8 cellular contexts compared by ENCODE assay signal in genomic region chr19:58380736-58381459, GRCh38. TPM values are rescaled to one million over a fixed set of nuclear protein-coding genes. Genes with fewer than 3 reads are reported as not detected.
DNase-seq lines count a peak whose midpoint lies in the region; ATAC-seq and TF ChIP-seq lines count a peak whose summit lies in the region.

ZNF837 (minus strand) TSS chr19:58381030; CDS start chr19:58369332, 11,698 bp downstream.

- H3K9ac ChIP-seq in HUES48 (ENCODE audit: low read depth, low read length), result peak within 1 kb of the TSS; percentile 74
- H3K9ac ChIP-seq in NT2/D1 (ENCODE audit: insufficient read length, low read depth), result peak within 1 kb of the TSS; percentile 94
- H3K9ac ChIP-seq in endocrine pancreas (ENCODE audit: control insufficient read depth, insufficient read depth, low read length), result peak within 1 kb of the TSS; percentile 66
- H3K9ac ChIP-seq in mesenchymal stem cell (ENCODE audit: low read length), result peak within 1 kb of the TSS; percentile 95

- peak within 1 kb of the TSS; percentile 0 to 68 for H3K4ac ChIP-seq in mesenchymal stem cell (ENCODE audit: low read depth in 1 of 2, low read length in 2 of 2)

- H3K4me1 ChIP-seq in HUES48 (ENCODE audit: control insufficient read depth, insufficient read depth, low read length), result peaks cover 6% of the 10 kb centered on the region
- peaks cover 10% of the 10 kb centered on the region for H3K4me1 ChIP-seq in NT2/D1 (ENCODE audit: insufficient read depth, insufficient read length)
- H3K4me1 ChIP-seq in endocrine pancreas (ENCODE audit: control insufficient read depth, insufficient read depth, low read length), result no peaks in the 10 kb centered on the region
- H3K4me1 ChIP-seq in mesenchymal stem cell (ENCODE audit: control insufficient read depth, insufficient read depth, low read depth, low read length), result peaks cover 40% of the 10 kb centered on the region

- no peak within 1 kb of the TSS for H3K14ac ChIP-seq in mesenchymal stem cell (ENCODE audit: low read length in 2 of 2)

- peak within 1 kb of the TSS; percentile 76 for H3K4me3 Mint-ChIP-seq in Calu3 (ENCODE audit: low read depth, unreplicated experiment)

- peaks cover 54% of the 10 kb centered on the region for H3K36me3 Mint-ChIP-seq in Calu3 (ENCODE audit: insufficient read depth, unreplicated experiment)

- CTCF ChIA-PET in Calu3 (lab: Charles Lee), result interaction anchor here (1.0 to 1.2 kb wide), 2 partner anchors 17 to 138 kb away, joined by 3 to 4 read pairs; no protein-coding TSS in a partner anchor

- H3K27ac Mint-ChIP-seq in Calu3 (ENCODE audit: unreplicated experiment), result peak within 1 kb of the TSS; percentile 81

- no peak within 1 kb of the TSS for H2AK5ac ChIP-seq in mesenchymal stem cell (ENCODE audit: low read length, severe bottlenecking)

- peaks cover 44% of the 10 kb centered on the region for H3K79me1 ChIP-seq in mesenchymal stem cell (replicated peaks; ENCODE audit: low read length, poor library complexity, severe bottlenecking)

- no peak for TF ChIP-seq CTCF in Calu3 (IDR thresholded peaks at IDR 0.05; ENCODE audit: unreplicated experiment)

- H3K27me3 ChIP-seq in HUES48 (ENCODE audit: control insufficient read depth, insufficient read depth, low read length) (no peaks in the 10 kb centered on the region), NT2/D1 (ENCODE audit: insufficient read depth, insufficient read length) (no peaks in the 10 kb centered on the region), endocrine pancreas (ENCODE audit: control insufficient read depth, insufficient read depth, low read length) (no peaks in the 10 kb centered on the region), mesenchymal stem cell (ENCODE audit: control insufficient read depth in 1 of 2, insufficient read depth in 1 of 2, low read length in 2 of 2) (no peaks in the 10 kb centered on the region)

- H3K23ac ChIP-seq in mesenchymal stem cell (ENCODE audit: low read length in 2 of 2), result no peak within 1 kb of the TSS

- no peaks in the 10 kb centered on the region for H3K9me3 ChIP-seq in HUES48 (ENCODE audit: control insufficient read depth, insufficient read depth, low read length)
- H3K9me3 ChIP-seq in NT2/D1 (ENCODE audit: insufficient read depth, low read length), result no peaks in the 10 kb centered on the region
- no peaks in the 10 kb centered on the region for H3K9me3 ChIP-seq in endocrine pancreas (ENCODE audit: control insufficient read depth, low read length)
- no peaks in the 10 kb centered on the region for H3K9me3 ChIP-seq in mesenchymal stem cell (ENCODE audit: control insufficient read depth, low read length)

- peak within 1 kb of the TSS; percentile 80 for H3K4me3 ChIP-seq in HUES48 (ENCODE audit: low read depth, low read length)
- peak within 1 kb of the TSS; percentile 72 for H3K4me3 ChIP-seq in NT2/D1 (ENCODE audit: insufficient read length, low read depth)
- H3K4me3 ChIP-seq in endocrine pancreas (ENCODE audit: control insufficient read depth, insufficient read depth, low read length), result peak within 1 kb of the TSS; percentile 22
- peak within 1 kb of the TSS; percentile 77 to 86 for H3K4me3 ChIP-seq in mesenchymal stem cell (ENCODE audit: insufficient read depth in 1 of 2, low read depth in 1 of 2, low read length in 2 of 2)

- ATAC-seq in GM21423 (IDR thresholded peaks at IDR 0.05; ENCODE audit: unreplicated experiment), result peak; percentile 76

- no peak within 1 kb of the TSS for H2BK120ac ChIP-seq in mesenchymal stem cell (ENCODE audit: low read depth, low read length)

- H3K36me3 ChIP-seq in HUES48 (ENCODE audit: control insufficient read depth, insufficient read depth, low read length), result no peaks in the 10 kb centered on the region
- no peaks in the 10 kb centered on the region for H3K36me3 ChIP-seq in NT2/D1 (ENCODE audit: insufficient read depth, insufficient read length, low read length)
- no peaks in the 10 kb centered on the region for H3K36me3 ChIP-seq in endocrine pancreas (ENCODE audit: control insufficient read depth, insufficient read depth, low read length)
- H3K36me3 ChIP-seq in mesenchymal stem cell (ENCODE audit: control insufficient read depth in 1 of 2, insufficient read depth in 2 of 2, low read depth in 1 of 2, low read length in 2 of 2), result peaks cover 0 to 10% of the 10 kb centered on the region in 2 experiments

- peak within 1 kb of the TSS; percentile 51 for H2BK5ac ChIP-seq in mesenchymal stem cell (ENCODE audit: low read depth, low read length, poor library complexity, severe bottlenecking)

- peak within 1 kb of the TSS; percentile 92 for H4K91ac ChIP-seq in mesenchymal stem cell (ENCODE audit: low read length)

- intact Hi-C loops in Calu3 (cut with micrococcal nuclease; ENCODE audit: unreplicated experiment), result no loop called here

- no peak within 1 kb of the TSS for H2BK12ac ChIP-seq in mesenchymal stem cell (ENCODE audit: low read length in 2 of 2)

- no peaks in the 10 kb centered on the region for H3K27me3 Mint-ChIP-seq in Calu3 (ENCODE audit: unreplicated experiment)

- peak within 1 kb of the TSS; percentile 38 for H2BK15ac ChIP-seq in mesenchymal stem cell (ENCODE audit: low read depth, poor library complexity, severe bottlenecking)

- no peaks in the 10 kb centered on the region for H3K9me3 Mint-ChIP-seq in Calu3 (ENCODE audit: low read depth, unreplicated experiment)

- peak; percentile 99 for DNase-seq in Calu3
- DNase-seq in NT2/D1 (ENCODE audit: low read depth, low spot score), result peak; percentile 99
- DNase-seq in activated CD8-positive, alpha-beta memory T cell treated with anti-CD3 and anti-CD28 coated beads, Interleukin-2, amount 50 U/mL, for 24 hours (ENCODE audit: extremely low read depth), result peak; percentile 97
- peak; percentile 100 for DNase-seq in mesenchymal stem cell
- peak; percentile 94 for DNase-seq in stimulated activated CD8-positive, alpha-beta memory T cell treated with anti-CD3 and anti-CD28 coated beads, Interleukin-12 subunit alpha, Interleukin-12 subunit beta, amount 100 ng/mL, for 24 hours (ENCODE audit: extremely low read depth)

- H3K18ac ChIP-seq in mesenchymal stem cell (ENCODE audit: low read depth in 1 of 2, low read length in 2 of 2), result peak within 1 kb of the TSS; percentile 72 to 88

- peak within 1 kb of the TSS; percentile 95 for H4K8ac ChIP-seq in mesenchymal stem cell (ENCODE audit: low read length)

- WGBS in mesenchymal stem cell, result under 1% methylated on average over 66 of the region's 77 CpGs

- BruUV-seq in Calu3 (replicated peaks; lab: Mats Ljungman, UMichigan), result no TSS peak

- H2AFZ ChIP-seq in mesenchymal stem cell (ENCODE audit: low read depth, low read length), result peak within 1 kb of the TSS; percentile 86

- H3K4me2 ChIP-seq in mesenchymal stem cell (ENCODE audit: low read length, poor library complexity, severe bottlenecking), result peak within 1 kb of the TSS; percentile 72

- peaks cover 30% of the 10 kb centered on the region for H3K4me1 Mint-ChIP-seq in Calu3 (ENCODE audit: low read depth, unreplicated experiment)

- H3K27ac ChIP-seq in HUES48 (ENCODE audit: low read depth, low read length), result peak within 1 kb of the TSS; percentile 93
- peak within 1 kb of the TSS; percentile 64 for H3K27ac ChIP-seq in mesenchymal stem cell (ENCODE audit: low read length, poor library complexity, severe bottlenecking)

RNA-seq across cellular contexts. Expression of gene ZNF837, which starts in this region (rescaled TPM):
- 0.47 and 0.81 TPM in 2 replicates for total RNA-seq in Calu3 (2022)
- 1.1 TPM for polyA plus RNA-seq in mesenchymal stem cell (2013, experiment 1 of 2)
- polyA plus RNA-seq in mesenchymal stem cell (2013, experiment 2 of 2), result 1.5 TPM

Comparison
In these comparisons a context has a peak if more than half of its experiments do, and no peak if none do; other contexts are left out.
1. Peak in every context shown above with its lines: DNase-seq, ATAC-seq, H3K4me3 ChIP-seq and H3K27ac ChIP-seq.
2. Peak in DNase-seq in Calu3; RNA of the gene not detected or under 1 TPM.
3. H3K4me3 ChIP-seq: peak in every context shown above with its lines; median percentile 82 in mesenchymal stem cell; 80 in HUES48; 72 in NT2/D1; 22 in endocrine pancreas.